Comparison of ENCODE assay signal across 9 cellular contexts in the genomic region with DNA sequence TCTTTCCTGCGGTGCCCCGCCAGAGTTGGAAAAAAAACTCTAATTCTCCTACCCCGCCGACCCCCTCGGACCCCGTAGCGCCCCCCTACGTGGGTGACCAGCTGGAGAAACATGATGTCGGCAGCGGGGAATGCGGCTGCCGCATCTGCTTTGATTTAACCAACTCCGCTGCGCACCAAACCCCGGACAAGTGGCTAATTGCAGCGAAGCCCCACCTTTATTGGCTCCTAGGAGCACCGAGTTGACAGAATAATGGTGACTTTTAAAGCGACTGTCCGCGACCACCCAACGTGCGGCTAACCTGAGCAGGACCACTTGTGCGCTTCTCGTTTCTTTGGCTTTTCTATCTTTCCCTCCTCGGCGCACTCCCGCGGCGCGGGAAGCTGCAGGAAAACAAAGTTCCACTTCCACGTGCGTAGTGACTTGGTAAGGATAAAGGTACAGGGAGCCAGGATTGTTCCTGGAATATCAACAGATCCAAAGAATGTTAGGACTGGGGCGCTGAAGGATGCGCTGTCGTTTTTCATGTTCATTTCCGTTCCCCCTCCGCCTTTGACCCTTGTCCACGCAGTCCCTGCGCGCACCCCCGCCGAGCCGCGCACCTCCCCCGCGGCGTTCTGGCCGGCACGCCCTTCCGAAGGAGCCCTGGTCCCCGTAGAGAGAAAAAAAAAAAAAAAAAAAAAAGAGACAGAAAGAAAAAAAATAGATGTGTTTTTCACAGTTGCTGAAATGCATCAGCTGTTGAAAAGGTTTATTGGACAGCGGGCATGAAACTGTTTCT. TPM values are rescaled to one million over a fixed set of nuclear protein-coding genes. Genes with fewer than 3 reads are reported as not detected.
DNase-seq lines count a peak whose midpoint lies in the region; ATAC-seq and TF ChIP-seq lines count a peak whose summit lies in the region.
"Had no signal": no experiment of that assay in that cellular context is flagged by ENCODE, and none has a peak within 500 bp of the region (broad histone marks: within the 10 kb centered on the region; RNA-seq: fewer than 3 reads in every experiment).

No MANE protein-coding gene starts in this region.

- H3K9ac ChIP-seq in SK-N-MC (ENCODE audit: insufficient read length) = no peak overlapping the region

- H3K4me3 ChIP-seq in SK-N-MC (peak overlapping the region; percentile 75), foreskin fibroblast (ENCODE audit: low read depth in 1 of 2, low read length in 2 of 2) (peak overlapping the region; percentile 53 to 66), retinal pigment epithelial cell (ENCODE audit: low read length) (peak overlapping the region; percentile 56), adrenal gland (peak overlapping the region in 1 of 4 donors; percentile 47)

- H3K27ac Mint-ChIP-seq in T-helper 2 cell treated with Interferon-gamma antibody and Interleukin-4, amounts not matched to agents 5 μg/mL and 100 μg/mL, for 36 hours = no peak overlapping the region

- H3K27me3 ChIP-seq in adrenal gland = peaks cover 71% of the 10 kb centered on the region

- H3K4me3 Mint-ChIP-seq in T-helper 2 cell treated with Interferon-gamma antibody and Interleukin-4, amounts not matched to agents 5 μg/mL and 100 μg/mL, for 36 hours = peak overlapping the region; percentile 62

- TF ChIP-seq CTCF in foreskin fibroblast (IDR thresholded peaks at IDR 0.05; ENCODE audit: low read depth, low read length) (no peak), retinal pigment epithelial cell (conservative IDR thresholded peaks at IDR 0.05; ENCODE audit: low read depth, low read length) (peak; percentile 2), adrenal gland (IDR thresholded peaks at IDR 0.05) (no peak)

- H3K36me3 Mint-ChIP-seq in T-helper 2 cell treated with Interferon-gamma antibody and Interleukin-4, amounts not matched to agents 5 μg/mL and 100 μg/mL, for 36 hours (ENCODE audit: low read depth) = no peaks in the 10 kb centered on the region

- H3K9me3 ChIP-seq in SK-N-MC (ENCODE audit: low read depth, low read length) = no peaks in the 10 kb centered on the region
- H3K9me3 ChIP-seq in adrenal gland (replicated peaks in 1 of 3) = no peaks in the 10 kb centered on the region

- H3K36me3 ChIP-seq in SK-N-MC (ENCODE audit: insufficient read depth, low read length) (no peaks in the 10 kb centered on the region), adrenal gland (replicated peaks in 1 of 2) (no peaks in the 10 kb centered on the region)

- H3K9me3 Mint-ChIP-seq in T-helper 2 cell treated with Interferon-gamma antibody and Interleukin-4, amounts not matched to agents 5 μg/mL and 100 μg/mL, for 36 hours = no peaks in the 10 kb centered on the region

- no peak for TF ChIP-seq POLR2A in adrenal gland (IDR thresholded peaks at IDR 0.05)

- H3K27ac ChIP-seq in SK-N-MC (no peak overlapping the region), adrenal gland (no peak overlapping the region)

- intact Hi-C loops in adrenal gland (cut with DNase I) = no loop called here

- peaks cover 10 to 11% of the 10 kb centered on the region in 2 donors for H3K4me1 ChIP-seq in adrenal gland (replicated peaks in 1 of 2)

- H3K27me3 Mint-ChIP-seq in T-helper 2 cell treated with Interferon-gamma antibody and Interleukin-4, amounts not matched to agents 5 μg/mL and 100 μg/mL, for 36 hours (ENCODE audit: low read depth) = peaks cover 66% of the 10 kb centered on the region

- 3 to 6% (median 3%) methylated on average over 36 to 52 of the region's 52 CpGs for WGBS in adrenal gland, 4 donors

- no peak for DNase-seq in T-helper 2 cell treated with Interferon-gamma antibody and Interleukin-4, amounts not matched to agents 5 μg/mL and 100 μg/mL, for 36 hours (ENCODE audit: low spot score)
- DNase-seq in T-helper 2 cell = no peak
- DNase-seq in SK-N-MC (ENCODE audit: low read depth, low spot score) = no peak
- peak in 1 of 2 donors; percentile 63 for DNase-seq in foreskin fibroblast
- no peak for DNase-seq in retinal pigment epithelial cell (ENCODE audit: low read depth)
- no peak for DNase-seq in cerebellar cortex (ENCODE audit: low spot score)
- DNase-seq in adrenal gland = no peak
- DNase-seq: DND-41 had no signal

- ATAC-seq in HG02610 (IDR thresholded peaks at IDR 0.05; ENCODE audit: unreplicated experiment) = peak; percentile 29

- H3K4me1 Mint-ChIP-seq in T-helper 2 cell treated with Interferon-gamma antibody and Interleukin-4, amounts not matched to agents 5 μg/mL and 100 μg/mL, for 36 hours (ENCODE audit: low read depth) = peaks cover 15% of the 10 kb centered on the region

RNA-seq across cellular contexts. Expression of gene WNT16, which starts 1.4 kb away (rescaled TPM):
- total RNA-seq in adrenal gland = under 1 TPM in 4 of 8 donors, not detected in 4; 0.07 to 0.19 (median 0.12) TPM
- under 1 TPM; 0.07 to 0.16 (median 0.08) TPM for polyA plus RNA-seq in adrenal gland
